Comparison of ENCODE assay signal across 1 cellular context in the genomic region with DNA sequence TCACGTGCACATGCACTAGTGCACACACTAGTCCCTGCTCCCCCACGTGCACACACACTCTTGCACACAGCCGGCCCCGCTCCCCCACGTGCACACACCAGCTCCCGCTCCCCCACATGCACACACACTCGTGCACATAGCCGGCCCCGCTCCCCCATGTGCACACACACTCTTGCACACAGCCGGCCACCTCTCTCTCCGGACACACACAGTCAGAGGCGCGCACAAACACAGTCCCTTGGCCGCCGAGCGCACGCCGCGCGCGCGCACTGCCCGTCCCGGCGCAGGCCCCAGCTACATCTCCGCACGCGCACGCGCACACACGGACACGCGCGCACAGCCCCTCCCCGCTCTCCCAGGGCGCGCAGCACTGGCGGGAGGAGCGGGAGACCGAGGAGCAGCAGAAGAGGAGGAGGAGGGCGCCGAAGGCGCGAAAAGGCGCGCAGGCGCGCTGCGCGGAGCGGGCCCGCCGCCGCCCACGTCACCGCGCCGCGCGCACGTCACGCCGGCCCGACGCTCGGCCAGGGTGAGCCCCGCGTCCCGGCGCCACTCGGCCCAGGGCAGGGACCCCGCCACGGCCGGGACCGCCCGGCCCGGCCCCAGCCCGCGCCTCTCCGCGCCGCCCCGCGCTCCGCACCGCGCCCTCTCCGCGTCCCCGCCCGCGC.
A peak's percentile ranks its signal among the peaks of the same experiment; 100 is the strongest.
TF ChIP-seq lines count a peak whose summit lies in the region.

A gene with protein sequence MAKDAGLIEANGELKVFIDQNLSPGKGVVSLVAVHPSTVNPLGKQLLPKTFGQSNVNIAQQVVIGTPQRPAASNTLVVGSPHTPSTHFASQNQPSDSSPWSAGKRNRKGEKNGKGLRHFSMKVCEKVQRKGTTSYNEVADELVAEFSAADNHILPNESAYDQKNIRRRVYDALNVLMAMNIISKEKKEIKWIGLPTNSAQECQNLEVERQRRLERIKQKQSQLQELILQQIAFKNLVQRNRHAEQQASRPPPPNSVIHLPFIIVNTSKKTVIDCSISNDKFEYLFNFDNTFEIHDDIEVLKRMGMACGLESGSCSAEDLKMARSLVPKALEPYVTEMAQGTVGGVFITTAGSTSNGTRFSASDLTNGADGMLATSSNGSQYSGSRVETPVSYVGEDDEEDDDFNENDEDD (plus strand): TSS at position 549 of the 665 bp plus-strand sequence. CDS start 1,085 bp downstream, outside the sequence.

TF ChIP-seq in HepG2, 621 proteins besides CTCF, POLR2A, EP300 and RAD21 (continued from another document and continues in another):
- TF ChIP-seq ZNF619 (CRISPR knock-in tag; IDR thresholded peaks at IDR 0.05) (no peak), ZFP82 (CRISPR knock-in tag; IDR thresholded peaks at IDR 0.05; ENCODE audit: borderline replicate concordance) (no peak), MYC (CRISPR knock-in tag; IDR thresholded peaks at IDR 0.05; ENCODE audit: borderline replicate concordance) (peak; percentile 77; the same call in 1 of the 2 replicates), ZNF780A (CRISPR knock-in tag; IDR thresholded peaks at IDR 0.05) (no peak), ISL2 (CRISPR knock-in tag; IDR thresholded peaks at IDR 0.05) (no peak), EEA1 (CRISPR knock-in tag; IDR thresholded peaks at IDR 0.05; ENCODE audit: borderline replicate concordance) (peak; percentile 38; the same call in 1 of the 2 replicates), ZNF33B (CRISPR knock-in tag; IDR thresholded peaks at IDR 0.05) (no peak), GATAD1 (CRISPR knock-in tag; IDR thresholded peaks at IDR 0.05) (no peak), CREB1 (IDR thresholded peaks at IDR 0.05) (peak; percentile 83; the same call in 1 of the 2 replicates), CREB1 (CRISPR knock-in tag; IDR thresholded peaks at IDR 0.05) (no peak), CEBPG (CRISPR knock-in tag; IDR thresholded peaks at IDR 0.05) (no peak), FOXK1 (CRISPR knock-in tag; IDR thresholded peaks at IDR 0.05; ENCODE audit: borderline replicate concordance, low read depth) (no peak), ZNF605 (CRISPR knock-in tag; IDR thresholded peaks at IDR 0.05) (no peak), ZBTB42 (CRISPR knock-in tag; IDR thresholded peaks at IDR 0.05) (no peak), AGO1 (IDR thresholded peaks at IDR 0.05; ENCODE audit: low read depth, low read length, poor library complexity, severe bottlenecking) (no peak), REL (CRISPR knock-in tag; conservative IDR thresholded peaks at IDR 0.05) (no peak), ZBTB20 (CRISPR knock-in tag; IDR thresholded peaks at IDR 0.05; ENCODE audit: borderline replicate concordance, low read depth) (no peak), ZSCAN29 (CRISPR knock-in tag; conservative IDR thresholded peaks at IDR 0.05) (no peak), SMARCE1 (IDR thresholded peaks at IDR 0.05; ENCODE audit: borderline replicate concordance) (no peak), ZNF772 (CRISPR knock-in tag; IDR thresholded peaks at IDR 0.05) (peak; percentile 70; the same call in 1 of the 2 replicates), PCBP1 (IDR thresholded peaks at IDR 0.05; ENCODE audit: borderline replicate concordance, low read depth, low read length) (no peak), ZBTB7A (CRISPR knock-in tag; IDR thresholded peaks at IDR 0.05) (no peak), ZNF790 (CRISPR knock-in tag; IDR thresholded peaks at IDR 0.05; ENCODE audit: borderline replicate concordance) (no peak), NPAS2 (CRISPR knock-in tag; IDR thresholded peaks at IDR 0.05; ENCODE audit: borderline replicate concordance) (no peak), RFXANK (CRISPR knock-in tag; IDR thresholded peaks at IDR 0.05) (no peak), ZNF543 (CRISPR knock-in tag; IDR thresholded peaks at IDR 0.05) (no peak), MED1 (CRISPR knock-in tag; IDR thresholded peaks at IDR 0.05) (no peak), KLF15 (CRISPR knock-in tag; IDR thresholded peaks at IDR 0.05; ENCODE audit: borderline replicate concordance) (no peak), CHD2 (IDR thresholded peaks at IDR 0.05; ENCODE audit: low read depth, low read length) (no peak), SRY (CRISPR knock-in tag; IDR thresholded peaks at IDR 0.05) (0 out of 2 replicates have a peak, but pooled peaks have one; percentile 55), ZNF253 (CRISPR knock-in tag; IDR thresholded peaks at IDR 0.05; ENCODE audit: borderline replicate concordance) (no peak), ZNF83 (CRISPR knock-in tag; IDR thresholded peaks at IDR 0.05; ENCODE audit: borderline replicate concordance) (no peak)
- TF ChIP-seq, protein P1, sequence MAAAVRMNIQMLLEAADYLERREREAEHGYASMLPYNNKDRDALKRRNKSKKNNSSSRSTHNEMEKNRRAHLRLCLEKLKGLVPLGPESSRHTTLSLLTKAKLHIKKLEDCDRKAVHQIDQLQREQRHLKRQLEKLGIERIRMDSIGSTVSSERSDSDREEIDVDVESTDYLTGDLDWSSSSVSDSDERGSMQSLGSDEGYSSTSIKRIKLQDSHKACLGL (CRISPR knock-in tag; IDR thresholded peaks at IDR 0.05) = peak; percentile 54; the same call in 1 of the 2 replicates
- TF ChIP-seq, protein P2, sequence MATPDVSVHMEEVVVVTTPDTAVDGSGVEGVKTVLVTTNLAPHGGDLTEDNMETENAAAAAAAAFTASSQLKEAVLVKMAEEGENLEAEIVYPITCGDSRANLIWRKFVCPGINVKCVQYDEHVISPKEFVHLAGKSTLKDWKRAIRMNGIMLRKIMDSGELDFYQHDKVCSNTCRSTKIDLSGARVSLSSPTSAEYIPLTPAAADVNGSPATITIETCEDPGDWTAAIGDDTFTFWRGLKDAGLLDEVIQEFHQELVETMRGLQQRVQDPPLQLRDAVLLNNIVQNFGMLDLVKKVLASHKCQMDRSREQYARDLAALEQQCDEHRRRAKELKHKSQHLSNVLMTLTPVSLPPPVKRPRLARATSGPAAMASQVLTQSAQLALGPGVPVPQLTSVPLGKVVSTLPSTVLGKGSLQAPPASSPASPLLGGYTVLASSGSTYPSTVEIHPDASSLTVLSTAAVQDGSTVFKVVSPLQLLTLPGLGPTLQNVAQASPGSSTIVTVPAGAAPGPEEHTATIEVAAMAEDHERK (CRISPR knock-in tag; IDR thresholded peaks at IDR 0.05; ENCODE audit: low read depth) = no peak
- TF ChIP-seq, protein P3, sequence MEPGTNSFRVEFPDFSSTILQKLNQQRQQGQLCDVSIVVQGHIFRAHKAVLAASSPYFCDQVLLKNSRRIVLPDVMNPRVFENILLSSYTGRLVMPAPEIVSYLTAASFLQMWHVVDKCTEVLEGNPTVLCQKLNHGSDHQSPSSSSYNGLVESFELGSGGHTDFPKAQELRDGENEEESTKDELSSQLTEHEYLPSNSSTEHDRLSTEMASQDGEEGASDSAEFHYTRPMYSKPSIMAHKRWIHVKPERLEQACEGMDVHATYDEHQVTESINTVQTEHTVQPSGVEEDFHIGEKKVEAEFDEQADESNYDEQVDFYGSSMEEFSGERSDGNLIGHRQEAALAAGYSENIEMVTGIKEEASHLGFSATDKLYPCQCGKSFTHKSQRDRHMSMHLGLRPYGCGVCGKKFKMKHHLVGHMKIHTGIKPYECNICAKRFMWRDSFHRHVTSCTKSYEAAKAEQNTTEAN (CRISPR knock-in tag; conservative IDR thresholded peaks at IDR 0.05) = peak; percentile 92
- TF ChIP-seq, protein P4, sequence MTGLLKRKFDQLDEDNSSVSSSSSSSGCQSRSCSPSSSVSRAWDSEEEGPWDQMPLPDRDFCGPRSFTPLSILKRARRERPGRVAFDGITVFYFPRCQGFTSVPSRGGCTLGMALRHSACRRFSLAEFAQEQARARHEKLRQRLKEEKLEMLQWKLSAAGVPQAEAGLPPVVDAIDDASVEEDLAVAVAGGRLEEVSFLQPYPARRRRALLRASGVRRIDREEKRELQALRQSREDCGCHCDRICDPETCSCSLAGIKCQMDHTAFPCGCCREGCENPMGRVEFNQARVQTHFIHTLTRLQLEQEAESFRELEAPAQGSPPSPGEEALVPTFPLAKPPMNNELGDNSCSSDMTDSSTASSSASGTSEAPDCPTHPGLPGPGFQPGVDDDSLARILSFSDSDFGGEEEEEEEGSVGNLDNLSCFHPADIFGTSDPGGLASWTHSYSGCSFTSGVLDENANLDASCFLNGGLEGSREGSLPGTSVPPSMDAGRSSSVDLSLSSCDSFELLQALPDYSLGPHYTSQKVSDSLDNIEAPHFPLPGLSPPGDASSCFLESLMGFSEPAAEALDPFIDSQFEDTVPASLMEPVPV (CRISPR knock-in tag; IDR thresholded peaks at IDR 0.05) = 0 out of 2 replicates have a peak, but pooled peaks have one; percentile 37
- TF ChIP-seq, protein P5, sequence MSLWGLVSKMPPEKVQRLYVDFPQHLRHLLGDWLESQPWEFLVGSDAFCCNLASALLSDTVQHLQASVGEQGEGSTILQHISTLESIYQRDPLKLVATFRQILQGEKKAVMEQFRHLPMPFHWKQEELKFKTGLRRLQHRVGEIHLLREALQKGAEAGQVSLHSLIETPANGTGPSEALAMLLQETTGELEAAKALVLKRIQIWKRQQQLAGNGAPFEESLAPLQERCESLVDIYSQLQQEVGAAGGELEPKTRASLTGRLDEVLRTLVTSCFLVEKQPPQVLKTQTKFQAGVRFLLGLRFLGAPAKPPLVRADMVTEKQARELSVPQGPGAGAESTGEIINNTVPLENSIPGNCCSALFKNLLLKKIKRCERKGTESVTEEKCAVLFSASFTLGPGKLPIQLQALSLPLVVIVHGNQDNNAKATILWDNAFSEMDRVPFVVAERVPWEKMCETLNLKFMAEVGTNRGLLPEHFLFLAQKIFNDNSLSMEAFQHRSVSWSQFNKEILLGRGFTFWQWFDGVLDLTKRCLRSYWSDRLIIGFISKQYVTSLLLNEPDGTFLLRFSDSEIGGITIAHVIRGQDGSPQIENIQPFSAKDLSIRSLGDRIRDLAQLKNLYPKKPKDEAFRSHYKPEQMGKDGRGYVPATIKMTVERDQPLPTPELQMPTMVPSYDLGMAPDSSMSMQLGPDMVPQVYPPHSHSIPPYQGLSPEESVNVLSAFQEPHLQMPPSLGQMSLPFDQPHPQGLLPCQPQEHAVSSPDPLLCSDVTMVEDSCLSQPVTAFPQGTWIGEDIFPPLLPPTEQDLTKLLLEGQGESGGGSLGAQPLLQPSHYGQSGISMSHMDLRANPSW (CRISPR knock-in tag; IDR thresholded peaks at IDR 0.05; ENCODE audit: borderline replicate concordance) = no peak
- TF ChIP-seq, protein P6, sequence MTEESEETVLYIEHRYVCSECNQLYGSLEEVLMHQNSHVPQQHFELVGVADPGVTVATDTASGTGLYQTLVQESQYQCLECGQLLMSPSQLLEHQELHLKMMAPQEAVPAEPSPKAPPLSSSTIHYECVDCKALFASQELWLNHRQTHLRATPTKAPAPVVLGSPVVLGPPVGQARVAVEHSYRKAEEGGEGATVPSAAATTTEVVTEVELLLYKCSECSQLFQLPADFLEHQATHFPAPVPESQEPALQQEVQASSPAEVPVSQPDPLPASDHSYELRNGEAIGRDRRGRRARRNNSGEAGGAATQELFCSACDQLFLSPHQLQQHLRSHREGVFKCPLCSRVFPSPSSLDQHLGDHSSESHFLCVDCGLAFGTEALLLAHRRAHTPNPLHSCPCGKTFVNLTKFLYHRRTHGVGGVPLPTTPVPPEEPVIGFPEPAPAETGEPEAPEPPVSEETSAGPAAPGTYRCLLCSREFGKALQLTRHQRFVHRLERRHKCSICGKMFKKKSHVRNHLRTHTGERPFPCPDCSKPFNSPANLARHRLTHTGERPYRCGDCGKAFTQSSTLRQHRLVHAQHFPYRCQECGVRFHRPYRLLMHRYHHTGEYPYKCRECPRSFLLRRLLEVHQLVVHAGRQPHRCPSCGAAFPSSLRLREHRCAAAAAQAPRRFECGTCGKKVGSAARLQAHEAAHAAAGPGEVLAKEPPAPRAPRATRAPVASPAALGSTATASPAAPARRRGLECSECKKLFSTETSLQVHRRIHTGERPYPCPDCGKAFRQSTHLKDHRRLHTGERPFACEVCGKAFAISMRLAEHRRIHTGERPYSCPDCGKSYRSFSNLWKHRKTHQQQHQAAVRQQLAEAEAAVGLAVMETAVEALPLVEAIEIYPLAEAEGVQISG (CRISPR knock-in tag; IDR thresholded peaks at IDR 0.05) = peak; percentile 60
- TF ChIP-seq, protein P7, sequence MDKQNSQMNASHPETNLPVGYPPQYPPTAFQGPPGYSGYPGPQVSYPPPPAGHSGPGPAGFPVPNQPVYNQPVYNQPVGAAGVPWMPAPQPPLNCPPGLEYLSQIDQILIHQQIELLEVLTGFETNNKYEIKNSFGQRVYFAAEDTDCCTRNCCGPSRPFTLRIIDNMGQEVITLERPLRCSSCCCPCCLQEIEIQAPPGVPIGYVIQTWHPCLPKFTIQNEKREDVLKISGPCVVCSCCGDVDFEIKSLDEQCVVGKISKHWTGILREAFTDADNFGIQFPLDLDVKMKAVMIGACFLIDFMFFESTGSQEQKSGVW (CRISPR knock-in tag; IDR thresholded peaks at IDR 0.05; ENCODE audit: borderline replicate concordance) = no peak
- TF ChIP-seq, protein P8, sequence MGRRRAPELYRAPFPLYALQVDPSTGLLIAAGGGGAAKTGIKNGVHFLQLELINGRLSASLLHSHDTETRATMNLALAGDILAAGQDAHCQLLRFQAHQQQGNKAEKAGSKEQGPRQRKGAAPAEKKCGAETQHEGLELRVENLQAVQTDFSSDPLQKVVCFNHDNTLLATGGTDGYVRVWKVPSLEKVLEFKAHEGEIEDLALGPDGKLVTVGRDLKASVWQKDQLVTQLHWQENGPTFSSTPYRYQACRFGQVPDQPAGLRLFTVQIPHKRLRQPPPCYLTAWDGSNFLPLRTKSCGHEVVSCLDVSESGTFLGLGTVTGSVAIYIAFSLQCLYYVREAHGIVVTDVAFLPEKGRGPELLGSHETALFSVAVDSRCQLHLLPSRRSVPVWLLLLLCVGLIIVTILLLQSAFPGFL (CRISPR knock-in tag; IDR thresholded peaks at IDR 0.05) = no peak
- TF ChIP-seq, protein P9, sequence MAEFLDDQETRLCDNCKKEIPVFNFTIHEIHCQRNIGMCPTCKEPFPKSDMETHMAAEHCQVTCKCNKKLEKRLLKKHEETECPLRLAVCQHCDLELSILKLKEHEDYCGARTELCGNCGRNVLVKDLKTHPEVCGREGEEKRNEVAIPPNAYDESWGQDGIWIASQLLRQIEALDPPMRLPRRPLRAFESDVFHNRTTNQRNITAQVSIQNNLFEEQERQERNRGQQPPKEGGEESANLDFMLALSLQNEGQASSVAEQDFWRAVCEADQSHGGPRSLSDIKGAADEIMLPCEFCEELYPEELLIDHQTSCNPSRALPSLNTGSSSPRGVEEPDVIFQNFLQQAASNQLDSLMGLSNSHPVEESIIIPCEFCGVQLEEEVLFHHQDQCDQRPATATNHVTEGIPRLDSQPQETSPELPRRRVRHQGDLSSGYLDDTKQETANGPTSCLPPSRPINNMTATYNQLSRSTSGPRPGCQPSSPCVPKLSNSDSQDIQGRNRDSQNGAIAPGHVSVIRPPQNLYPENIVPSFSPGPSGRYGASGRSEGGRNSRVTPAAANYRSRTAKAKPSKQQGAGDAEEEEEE (CRISPR knock-in tag; IDR thresholded peaks at IDR 0.05; ENCODE audit: borderline replicate concordance) = no peak
